8 cellular contexts compared by ENCODE assay signal in genomic region chr5:43313035-43313853, GRCh38. TPM values are rescaled to one million over a fixed set of nuclear protein-coding genes. Genes with fewer than 3 reads are reported as not detected.
DNase-seq lines count a peak whose midpoint lies in the region; ATAC-seq and TF ChIP-seq lines count a peak whose summit lies in the region.

HMGCS1 (minus strand) TSS chr5:43313412; CDS start chr5:43298965, 14,447 bp downstream.

- WGBS in esophagus muscularis mucosa: under 1% methylated on average over 30 of the region's 70 CpGs

- H4K20me1 ChIP-seq in Karpas-422 (ENCODE audit: insufficient read depth, low read depth, low read length): peaks cover 42% of the 10 kb centered on the region

- H3K36me3 ChIP-seq in Karpas-422 (ENCODE audit: insufficient read depth, low read length): peaks cover 36% of the 10 kb centered on the region; the same call in 1 of the 2 replicates
- H3K36me3 ChIP-seq in esophagus muscularis mucosa: no peaks in the 10 kb centered on the region
- no peaks in the 10 kb centered on the region for H3K36me3 ChIP-seq in muscle layer of duodenum (ENCODE audit: control insufficient read depth in 1 of 2, insufficient read depth in 2 of 2, low read length in 2 of 2)

- no peaks in the 10 kb centered on the region for H3K9me3 ChIP-seq in Karpas-422 (ENCODE audit: low read length)
- no peaks in the 10 kb centered on the region for H3K9me3 ChIP-seq in esophagus muscularis mucosa
- H3K9me3 ChIP-seq in muscle layer of duodenum (ENCODE audit: control insufficient read depth in 1 of 2, low read length in 2 of 2): no peaks in the 10 kb centered on the region

- peak within 1 kb of the TSS; percentile 98 for H3K4me3 ChIP-seq in Karpas-422 (ENCODE audit: low read length)
- peak within 1 kb of the TSS; percentile 76 to 94 (median 90) for H3K4me3 ChIP-seq in esophagus muscularis mucosa
- peak within 1 kb of the TSS; percentile 83 to 91 for H3K4me3 ChIP-seq in muscle layer of duodenum (ENCODE audit: low read depth in 1 of 2, low read length in 2 of 2)

- H2AFZ ChIP-seq in Karpas-422 (ENCODE audit: low read length): peak within 1 kb of the TSS; percentile 38

- H3K4me1 ChIP-seq in Karpas-422 (ENCODE audit: low read length): peaks cover 52% of the 10 kb centered on the region
- H3K4me1 ChIP-seq in esophagus muscularis mucosa: peaks cover 19 to 49% (median 38%) of the 10 kb centered on the region in 4 donors
- peaks cover 0 to 17% of the 10 kb centered on the region in 2 donors for H3K4me1 ChIP-seq in muscle layer of duodenum (ENCODE audit: control insufficient read depth in 1 of 2, insufficient read depth in 2 of 2, low read length in 2 of 2)

- no peak for TF ChIP-seq EP300 in esophagus muscularis mucosa (IDR thresholded peaks at IDR 0.05)

- peak; percentile 97 for DNase-seq in DMS79 treated with DMSO at 0.1 percent for 48 hours (lab: John Stamatoyannopoulos, UW)
- peak; percentile 100 for DNase-seq in Karpas-422
- peak; percentile 97 for DNase-seq in RKO (ENCODE audit: low spot score)
- peak; percentile 95 for DNase-seq in activated T-helper 1 cell treated with Interleukin-2 at 50 U/mL for 16 hours (ENCODE audit: low read depth)
- DNase-seq in esophagus muscularis mucosa (ENCODE audit: extremely low spot score): peak; percentile 100
- peak; percentile 97 to 98 for DNase-seq in stimulated activated CD8-positive, alpha-beta memory T cell treated with anti-CD3 and anti-CD28 coated beads, Interleukin-7, amount 100 ng/mL, for 4 hours (ENCODE audit: low read depth in 2 of 2)

- TF ChIP-seq POLR2A in esophagus muscularis mucosa (IDR thresholded peaks at IDR 0.05; ENCODE audit: low read depth): peak; percentile 77

- no peaks in the 10 kb centered on the region for H3K9me2 ChIP-seq in Karpas-422 (replicated peaks; ENCODE audit: insufficient read depth, low read length)

- TF ChIP-seq CTCF in esophagus muscularis mucosa (IDR thresholded peaks at IDR 0.05): no peak

- ATAC-seq in GM21825 (IDR thresholded peaks at IDR 0.05; ENCODE audit: unreplicated experiment): peak; percentile 93

- H3K9ac ChIP-seq in Karpas-422 (ENCODE audit: low read length): peak within 1 kb of the TSS; percentile 99

- H3K4me2 ChIP-seq in Karpas-422 (ENCODE audit: low read depth, low read length, poor library complexity, severe bottlenecking): peak within 1 kb of the TSS; percentile 88

- H3K27me3 ChIP-seq in Karpas-422 (ENCODE audit: low read length) (no peaks in the 10 kb centered on the region), esophagus muscularis mucosa (no peaks in the 10 kb centered on the region), muscle layer of duodenum (ENCODE audit: low read depth, low read length) (no peaks in the 10 kb centered on the region)

- peaks cover 50% of the 10 kb centered on the region for H3K79me2 ChIP-seq in Karpas-422 (ENCODE audit: low read length)

- intact Hi-C loops in esophagus muscularis mucosa (cut with DNase I): loop anchor here (5.0 to 10.0 kb wide), 4 partner anchors 74 to 191 kb away; partner anchors contain the start of genes NIM1K, TMEM267 and ZNF131

- H3K27ac ChIP-seq in Karpas-422 (ENCODE audit: low read length): peak within 1 kb of the TSS; percentile 94
- H3K27ac ChIP-seq in esophagus muscularis mucosa (replicated peaks in 1 of 4): peak within 1 kb of the TSS; percentile 90 to 94 (median 92)
- H3K27ac ChIP-seq in muscle layer of duodenum (ENCODE audit: low read length): peak within 1 kb of the TSS; percentile 81

RNA-seq across cellular contexts. Expression of gene HMGCS1, which starts in this region (rescaled TPM):
- 131 and 184 TPM in 2 replicates for total RNA-seq in Karpas-422 (2014; rRNA removed; shearing (Covaris generic); ENCODE audit: low replicate concordance)
- 10 to 100 TPM; 11.1 to 19.9 (median 12.7) TPM for total RNA-seq in esophagus muscularis mucosa

Comparison
In these comparisons a context has a peak if more than half of its experiments do, and no peak if none do; other contexts are left out.
1. Peak in every context shown above with its lines: DNase-seq, ATAC-seq, H3K4me3 ChIP-seq and H3K27ac ChIP-seq.